In the genomic region with DNA sequence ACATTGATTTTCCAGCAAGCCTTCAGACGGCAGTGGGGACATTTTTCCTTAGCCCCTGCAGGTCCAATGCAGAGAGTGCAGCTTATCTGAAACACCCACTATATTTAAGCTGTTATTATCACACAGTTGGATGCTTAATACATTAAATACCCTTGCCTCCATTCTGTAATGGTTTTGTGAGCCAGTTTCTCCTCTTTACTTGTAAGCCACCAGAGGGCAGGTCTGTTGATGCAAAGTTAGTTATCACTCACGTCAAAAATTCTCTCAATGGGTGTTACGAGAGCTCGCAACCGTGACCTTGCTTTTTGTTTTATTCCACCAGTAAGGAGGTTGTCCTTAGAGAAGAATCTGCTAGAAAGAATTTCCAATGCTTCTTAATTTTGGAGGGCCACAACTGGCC, we compare ENCODE assay signal across 24 cellular contexts.
DNase-seq lines count a peak whose midpoint lies in the region; ATAC-seq and TF ChIP-seq lines count a peak whose summit lies in the region.
"Had no signal": no experiment of that assay in that cellular context is flagged by ENCODE, and none has a peak within 500 bp of the region (broad histone marks: within the 10 kb centered on the region; RNA-seq: fewer than 3 reads in every experiment).

No MANE protein-coding gene starts in this region.

- H3K9me2 ChIP-seq in GM23338 (ENCODE audit: insufficient read depth) (0 out of 2 replicates have a peak, but pooled peaks cover 6% of the 10 kb centered on the region), OCI-LY7 (ENCODE audit: insufficient read depth, low read length) (no peaks in the 10 kb centered on the region)

- H3K4me2 ChIP-seq in GM23338 = no peak overlapping the region
- no peak overlapping the region for H3K4me2 ChIP-seq in OCI-LY7 (ENCODE audit: low read length)
- H3K4me2 ChIP-seq: BLaER1 had no signal

- H2AFZ ChIP-seq in GM23338 (no peak overlapping the region), OCI-LY7 (ENCODE audit: low read length) (no peak overlapping the region)

- H3K79me2 ChIP-seq in GM23338 (replicated peaks; ENCODE audit: insufficient read depth) (no peaks in the 10 kb centered on the region), OCI-LY7 (ENCODE audit: insufficient read depth, low read depth, low read length) (no peaks in the 10 kb centered on the region)

- no peak overlapping the region for H3K4me3 Mint-ChIP-seq in GM23338
- no peak overlapping the region for H3K4me3 Mint-ChIP-seq in stimulated activated naive B cell treated with anti-CD40 and anti-IgM and Interleukin-4, amounts not matched to agents 10 μg/mL and 1 μg/mL and 100 μg/mL, for 72 hours
- H3K4me3 Mint-ChIP-seq: CD4-positive, alpha-beta memory T cell; IgD-negative memory B cell had no signal

- no peaks in the 10 kb centered on the region for H3K9me3 Mint-ChIP-seq in GM23338
- H3K9me3 Mint-ChIP-seq in stimulated activated naive B cell treated with anti-CD40 and anti-IgM and Interleukin-4, amounts not matched to agents 10 μg/mL and 1 μg/mL and 100 μg/mL, for 72 hours = no peaks in the 10 kb centered on the region
- H3K9me3 Mint-ChIP-seq: CD4-positive, alpha-beta memory T cell had no signal

- peaks cover 13% of the 10 kb centered on the region; the same call in 1 of the 2 replicates for H3K27me3 ChIP-seq in GM23338 (ENCODE audit: insufficient read depth)
- H3K27me3 ChIP-seq: BLaER1 had no signal

- TF ChIP-seq POLR2A in erythroblast (IDR thresholded peaks at IDR 0.05; ENCODE audit: low read length) = no peak

- H3K4me3 ChIP-seq in GM23338 (no peak overlapping the region), OCI-LY7 (ENCODE audit: low read depth, low read length, poor library complexity, severe bottlenecking) (no peak overlapping the region), fibroblast of mammary gland (ENCODE audit: control insufficient read depth, low read depth, low read length) (no peak overlapping the region), retinal pigment epithelial cell (ENCODE audit: low read length) (no peak overlapping the region)
- H3K4me3 ChIP-seq: BLaER1, GM12878, SK-N-MC had no signal

- CTCF ChIA-PET in OCI-LY7 (lab: Charles Lee; ENCODE audit: unreplicated experiment) = no interaction called here

- no peaks in the 10 kb centered on the region for H3K36me3 Mint-ChIP-seq in GM23338 (ENCODE audit: low read depth)
- no peaks in the 10 kb centered on the region for H3K36me3 Mint-ChIP-seq in stimulated activated naive B cell treated with anti-CD40 and anti-IgM and Interleukin-4, amounts not matched to agents 10 μg/mL and 1 μg/mL and 100 μg/mL, for 72 hours
- H3K36me3 Mint-ChIP-seq: CD4-positive, alpha-beta memory T cell; IgD-negative memory B cell had no signal

- H3K36me3 ChIP-seq in GM23338 (ENCODE audit: insufficient read depth) = no peaks in the 10 kb centered on the region
- H3K36me3 ChIP-seq in OCI-LY7 (ENCODE audit: insufficient read depth, low read length) = no peaks in the 10 kb centered on the region
- H3K36me3 ChIP-seq: BLaER1 had no signal

- no peaks in the 10 kb centered on the region for H4K20me1 ChIP-seq in GM23338 (replicated peaks; ENCODE audit: insufficient read depth)
- H4K20me1 ChIP-seq in OCI-LY7 (ENCODE audit: insufficient read depth, low read length) = no peaks in the 10 kb centered on the region
- H4K20me1 ChIP-seq: BLaER1 had no signal

- no peak overlapping the region for H3K27ac ChIP-seq in GM23338 (ENCODE audit: low read depth)
- H3K27ac ChIP-seq in OCI-LY7 (ENCODE audit: low read depth, low read length, poor library complexity, severe bottlenecking) = no peak overlapping the region
- H3K27ac ChIP-seq: BLaER1, RWPE1, SK-N-MC had no signal

- H3F3A ChIP-seq in GM23338 (replicated peaks; ENCODE audit: low read depth) = no peaks in the 10 kb centered on the region

- POLR2A ChIA-PET in OCI-LY7 (lab: Charles Lee) = no interaction called here

- TF ChIP-seq CTCF in GM23338 (conservative IDR thresholded peaks at IDR 0.05; ENCODE audit: low read depth in 2 of 2) (peak; percentile 34 to 51; a peak in 3 of 4 replicates), OCI-LY7 (conservative IDR thresholded peaks at IDR 0.05; ENCODE audit: low read length) (0 out of 2 replicates have a peak, but pooled peaks have one; percentile 17), fibroblast of mammary gland (conservative IDR thresholded peaks at IDR 0.05; ENCODE audit: control insufficient read depth, insufficient read depth, low read depth, low read length) (peak; percentile 19), retinal pigment epithelial cell (conservative IDR thresholded peaks at IDR 0.05; ENCODE audit: low read depth, low read length) (peak; percentile 12)

- H3K27me3 Mint-ChIP-seq in GM23338 (ENCODE audit: insufficient read depth, low read depth, poor library complexity) = peaks cover 8% of the 10 kb centered on the region
- peaks cover 18 to 30% of the 10 kb centered on the region in 2 donors for H3K27me3 Mint-ChIP-seq in stimulated activated naive B cell treated with anti-CD40 and anti-IgM and Interleukin-4, amounts not matched to agents 10 μg/mL and 1 μg/mL and 100 μg/mL, for 72 hours

- H3K27ac Mint-ChIP-seq in GM23338 = no peak overlapping the region
- no peak overlapping the region for H3K27ac Mint-ChIP-seq in stimulated activated naive B cell treated with anti-CD40 and anti-IgM and Interleukin-4, amounts not matched to agents 10 μg/mL and 1 μg/mL and 100 μg/mL, for 72 hours
- H3K27ac Mint-ChIP-seq: CD4-positive, alpha-beta memory T cell had no signal

- H3K4me1 ChIP-seq in GM23338 (ENCODE audit: insufficient read depth) (peaks cover 12% of the 10 kb centered on the region), OCI-LY7 (ENCODE audit: insufficient read depth, low read length, poor library complexity, severe bottlenecking) (no peaks in the 10 kb centered on the region)
- H3K4me1 ChIP-seq: BLaER1, Caco-2 had no signal

- peaks cover 27% of the 10 kb centered on the region; the same call in 2 of the 3 replicates for H3K4me1 Mint-ChIP-seq in GM23338
- no peaks in the 10 kb centered on the region for H3K4me1 Mint-ChIP-seq in stimulated activated naive B cell treated with anti-CD40 and anti-IgM and Interleukin-4, amounts not matched to agents 10 μg/mL and 1 μg/mL and 100 μg/mL, for 72 hours
- H3K4me1 Mint-ChIP-seq: IgD-negative memory B cell had no signal

- no peaks in the 10 kb centered on the region for H3K9me3 ChIP-seq in OCI-LY7 (ENCODE audit: low read length)
- H3K9me3 ChIP-seq: BLaER1, Caco-2 had no signal

- BruUV-seq in OCI-LY7 (replicated peaks; lab: Mats Ljungman, UMichigan) = no TSS peak

- ATAC-seq in GM23338 = no peak
- no peak for ATAC-seq in stimulated activated naive B cell treated with anti-CD40 and anti-IgM and Interleukin-4, amounts not matched to agents 10 μg/mL and 1 μg/mL and 100 μg/mL, for 72 hours (replicated peaks)
- ATAC-seq: GM12878 had no signal

- intact Hi-C loops in OCI-LY7 (cut with micrococcal nuclease; ENCODE audit: unreplicated experiment) = no loop called here

- DNase-seq in GM23338 (ENCODE audit: low spot score) = peak; percentile 30
- no peak for DNase-seq in OCI-LY7 (ENCODE audit: low spot score)
- no peak for DNase-seq in fibroblast of mammary gland (ENCODE audit: low read depth)
- no peak for DNase-seq in retinal pigment epithelial cell (ENCODE audit: low read depth)
- DNase-seq in GM19238 (ENCODE audit: insufficient read length, low spot score) = no peak
- no peak for DNase-seq in stimulated activated naive B cell treated with anti-CD40 and anti-IgM and Interleukin-4, amounts not matched to agents 10 μg/mL and 1 μg/mL and 100 μg/mL, for 72 hours
- DNase-seq in erythroblast (lab: John Stamatoyannopoulos, UW) = no peak
- DNase-seq: Caco-2; CD4-positive, alpha-beta memory T cell; DMS 273 treated with DMSO at 0.1 percent for 48 hours; DMS79 treated with DMSO at 0.1 percent for 48 hours; GOT3; Karpas-422; MV-4-11; NCI-H1694; NCI-H2081; NCI-H2171; NCI-H526; SHP77 treated with DMSO at 0.1 percent for 48 hours had no signal

TF ChIP-seq in GM23338, 12 proteins besides CTCF, POLR2A, EP300 and RAD21 (continues in another document):
- TF ChIP-seq EZH2phosphoT487 (IDR thresholded peaks at IDR 0.05; ENCODE audit: unreplicated experiment) = no peak
- TF ChIP-seq, protein P1, sequence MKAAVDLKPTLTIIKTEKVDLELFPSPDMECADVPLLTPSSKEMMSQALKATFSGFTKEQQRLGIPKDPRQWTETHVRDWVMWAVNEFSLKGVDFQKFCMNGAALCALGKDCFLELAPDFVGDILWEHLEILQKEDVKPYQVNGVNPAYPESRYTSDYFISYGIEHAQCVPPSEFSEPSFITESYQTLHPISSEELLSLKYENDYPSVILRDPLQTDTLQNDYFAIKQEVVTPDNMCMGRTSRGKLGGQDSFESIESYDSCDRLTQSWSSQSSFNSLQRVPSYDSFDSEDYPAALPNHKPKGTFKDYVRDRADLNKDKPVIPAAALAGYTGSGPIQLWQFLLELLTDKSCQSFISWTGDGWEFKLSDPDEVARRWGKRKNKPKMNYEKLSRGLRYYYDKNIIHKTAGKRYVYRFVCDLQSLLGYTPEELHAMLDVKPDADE (IDR thresholded peaks at IDR 0.05) = no peak
- TF ChIP-seq, protein P2, sequence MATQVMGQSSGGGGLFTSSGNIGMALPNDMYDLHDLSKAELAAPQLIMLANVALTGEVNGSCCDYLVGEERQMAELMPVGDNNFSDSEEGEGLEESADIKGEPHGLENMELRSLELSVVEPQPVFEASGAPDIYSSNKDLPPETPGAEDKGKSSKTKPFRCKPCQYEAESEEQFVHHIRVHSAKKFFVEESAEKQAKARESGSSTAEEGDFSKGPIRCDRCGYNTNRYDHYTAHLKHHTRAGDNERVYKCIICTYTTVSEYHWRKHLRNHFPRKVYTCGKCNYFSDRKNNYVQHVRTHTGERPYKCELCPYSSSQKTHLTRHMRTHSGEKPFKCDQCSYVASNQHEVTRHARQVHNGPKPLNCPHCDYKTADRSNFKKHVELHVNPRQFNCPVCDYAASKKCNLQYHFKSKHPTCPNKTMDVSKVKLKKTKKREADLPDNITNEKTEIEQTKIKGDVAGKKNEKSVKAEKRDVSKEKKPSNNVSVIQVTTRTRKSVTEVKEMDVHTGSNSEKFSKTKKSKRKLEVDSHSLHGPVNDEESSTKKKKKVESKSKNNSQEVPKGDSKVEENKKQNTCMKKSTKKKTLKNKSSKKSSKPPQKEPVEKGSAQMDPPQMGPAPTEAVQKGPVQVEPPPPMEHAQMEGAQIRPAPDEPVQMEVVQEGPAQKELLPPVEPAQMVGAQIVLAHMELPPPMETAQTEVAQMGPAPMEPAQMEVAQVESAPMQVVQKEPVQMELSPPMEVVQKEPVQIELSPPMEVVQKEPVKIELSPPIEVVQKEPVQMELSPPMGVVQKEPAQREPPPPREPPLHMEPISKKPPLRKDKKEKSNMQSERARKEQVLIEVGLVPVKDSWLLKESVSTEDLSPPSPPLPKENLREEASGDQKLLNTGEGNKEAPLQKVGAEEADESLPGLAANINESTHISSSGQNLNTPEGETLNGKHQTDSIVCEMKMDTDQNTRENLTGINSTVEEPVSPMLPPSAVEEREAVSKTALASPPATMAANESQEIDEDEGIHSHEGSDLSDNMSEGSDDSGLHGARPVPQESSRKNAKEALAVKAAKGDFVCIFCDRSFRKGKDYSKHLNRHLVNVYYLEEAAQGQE (IDR thresholded peaks at IDR 0.05; ENCODE audit: unreplicated experiment) = no peak
- TF ChIP-seq ZNF331 (CRISPR knock-in tag; IDR thresholded peaks at IDR 0.05; ENCODE audit: low read depth) = no peak
- no peak for TF ChIP-seq EZH2 (IDR thresholded peaks at IDR 0.05; ENCODE audit: low read depth, unreplicated experiment)
- no peak for TF ChIP-seq STAT1 (IDR thresholded peaks at IDR 0.05; ENCODE audit: unreplicated experiment)
